Comparison of ENCODE assay signal across 2 cellular contexts in the genomic region with DNA sequence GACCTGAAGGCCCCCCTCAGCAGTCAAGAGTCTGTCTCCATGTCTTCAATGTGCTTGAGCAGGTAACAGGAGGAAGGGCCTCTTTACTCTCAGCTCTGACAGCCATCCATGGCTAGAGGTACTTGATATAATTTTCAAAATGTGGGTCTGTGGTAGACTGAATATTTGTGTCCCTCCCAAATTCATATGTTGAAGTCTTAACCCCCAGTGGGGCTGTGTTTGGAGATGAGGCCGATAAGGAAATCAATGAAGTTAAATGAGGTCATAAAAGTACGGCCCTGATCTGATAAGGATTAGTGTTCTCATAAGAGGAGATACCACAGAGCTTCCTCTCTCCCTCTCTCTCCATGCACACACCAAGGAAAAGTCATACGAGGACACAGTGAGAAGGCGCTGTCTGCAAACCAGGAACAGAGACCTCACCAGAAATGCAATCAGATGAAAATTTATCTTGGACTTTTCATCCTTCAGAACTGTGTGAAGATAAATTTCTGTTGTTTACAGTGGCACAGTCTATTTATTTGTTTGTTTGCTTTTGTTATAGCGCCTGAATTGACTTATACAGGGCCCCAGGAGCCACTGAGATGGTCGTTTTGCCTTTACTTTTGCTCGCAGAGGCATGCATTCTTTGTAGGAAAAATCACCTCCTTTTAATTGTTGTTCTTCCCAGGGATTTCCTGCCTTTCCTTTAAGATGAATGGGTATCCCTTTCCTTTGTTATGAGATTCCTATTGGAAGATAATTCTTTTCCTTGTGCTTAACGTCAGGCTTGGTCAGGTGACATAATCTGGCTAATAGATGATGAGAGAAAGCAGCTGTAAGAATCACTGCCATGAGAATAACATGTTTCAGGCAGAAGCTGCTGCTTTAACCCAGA.
TF ChIP-seq lines count a peak whose summit lies in the region.

No MANE protein-coding gene starts in this region.

TF ChIP-seq in IMR-90, 13 proteins besides CTCF, POLR2A, EP300 and RAD21:
- no peak for TF ChIP-seq MAFK (IDR thresholded peaks at IDR 0.05; ENCODE audit: low read depth, low read length)
- TF ChIP-seq, protein P1, sequence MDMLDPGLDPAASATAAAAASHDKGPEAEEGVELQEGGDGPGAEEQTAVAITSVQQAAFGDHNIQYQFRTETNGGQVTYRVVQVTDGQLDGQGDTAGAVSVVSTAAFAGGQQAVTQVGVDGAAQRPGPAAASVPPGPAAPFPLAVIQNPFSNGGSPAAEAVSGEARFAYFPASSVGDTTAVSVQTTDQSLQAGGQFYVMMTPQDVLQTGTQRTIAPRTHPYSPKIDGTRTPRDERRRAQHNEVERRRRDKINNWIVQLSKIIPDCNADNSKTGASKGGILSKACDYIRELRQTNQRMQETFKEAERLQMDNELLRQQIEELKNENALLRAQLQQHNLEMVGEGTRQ (IDR thresholded peaks at IDR 0.05; ENCODE audit: low read depth, low read length), result 0 out of 2 replicates have a peak, but pooled peaks have one; percentile 20

TF ChIP-seq in HepG2, 621 proteins besides CTCF, POLR2A, EP300 and RAD21:
- TF ChIP-seq ARNT (IDR thresholded peaks at IDR 0.05) (no peak), ZNF12 (CRISPR knock-in tag; IDR thresholded peaks at IDR 0.05) (peak; percentile 43; the same call in 1 of the 2 replicates)
TF ChIP-seq in HepG2: peak in this region for 1.
